In genomic region chr18:43007365-43007764, GRCh38 we compare ENCODE assay signal across 1 cellular context.
TF ChIP-seq lines count a peak whose summit lies in the region.

No MANE protein-coding gene starts in this region.

TF ChIP-seq in GM23338, 12 proteins besides CTCF, POLR2A, EP300 and RAD21 (continued from another document):
- TF ChIP-seq ZNF462 (CRISPR knock-in tag; IDR thresholded peaks at IDR 0.05) (no peak), CREB1 (CRISPR knock-in tag; IDR thresholded peaks at IDR 0.05; ENCODE audit: low read depth) (no peak), EZH2phosphoT487 (IDR thresholded peaks at IDR 0.05; ENCODE audit: unreplicated experiment) (no peak), NANOG (IDR thresholded peaks at IDR 0.05; ENCODE audit: borderline replicate concordance) (no peak), POLR2AphosphoS5 (IDR thresholded peaks at IDR 0.05; ENCODE audit: low read depth) (no peak), EZH2 (IDR thresholded peaks at IDR 0.05; ENCODE audit: low read depth, unreplicated experiment) (no peak), REST (IDR thresholded peaks at IDR 0.05; ENCODE audit: unreplicated experiment) (no peak), ETS1 (IDR thresholded peaks at IDR 0.05) (no peak)
